Comparison of ENCODE assay signal across 26 cellular contexts in the genomic region with DNA sequence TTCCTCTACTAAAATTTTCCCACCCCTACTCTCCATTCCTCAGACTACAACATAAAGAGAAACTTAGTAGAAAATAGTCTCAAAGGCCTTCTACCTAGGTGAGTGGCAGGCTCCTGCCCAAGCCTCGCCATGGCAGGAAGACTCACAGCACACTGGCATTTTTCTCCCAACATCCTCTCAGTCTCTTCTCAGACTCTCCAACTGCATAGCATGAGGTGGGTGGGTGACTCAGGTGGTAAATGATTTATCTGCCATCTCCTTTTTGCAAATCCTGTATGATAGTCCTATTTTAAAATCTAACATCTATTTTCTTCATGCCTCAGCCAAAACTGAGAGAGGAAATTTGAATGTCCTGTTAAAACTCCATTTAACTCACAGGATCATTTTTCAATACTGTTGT. TPM values are rescaled to one million over a fixed set of nuclear protein-coding genes. Genes with fewer than 3 reads are reported as not detected.
DNase-seq lines count a peak whose midpoint lies in the region; ATAC-seq, FAIRE-seq and TF ChIP-seq lines count a peak whose summit lies in the region.
"Had no signal": no experiment of that assay in that cellular context is flagged by ENCODE, and none has a peak within 500 bp of the region (broad histone marks: within the 10 kb centered on the region; RNA-seq: fewer than 3 reads in every experiment).

No MANE protein-coding gene starts in this region.

- H3K9me3 ChIP-seq in esophagus muscularis mucosa: no peaks in the 10 kb centered on the region
- H3K9me3 ChIP-seq: BE2C; BLaER1 treated with 17β-estradiol and CSF1 and Interleukin-3, amounts not matched to agents 10 nM and 100 nM had no signal

- H3K27me3 ChIP-seq in esophagus muscularis mucosa: no peaks in the 10 kb centered on the region
- H3K27me3 ChIP-seq: BE2C; BLaER1 treated with 17β-estradiol and CSF1 and Interleukin-3, amounts not matched to agents 10 nM and 100 nM had no signal

- H3K27me3 Mint-ChIP-seq in stimulated activated naive B cell treated with anti-CD40 and anti-IgM and Interleukin-4, amounts not matched to agents 10 μg/mL and 1 μg/mL and 100 μg/mL, for 72 hours: no peaks in the 10 kb centered on the region
- H3K27me3 Mint-ChIP-seq: CD4-positive, alpha-beta T cell; CD8-positive, alpha-beta memory T cell had no signal

- intact Hi-C loops in esophagus muscularis mucosa (cut with DNase I): no loop called here

- TF ChIP-seq POLR2A in esophagus muscularis mucosa (IDR thresholded peaks at IDR 0.05; ENCODE audit: low read depth): no peak

- peaks cover 0 to 14% (median 8%) of the 10 kb centered on the region in 4 donors for H3K4me1 ChIP-seq in esophagus muscularis mucosa
- H3K4me1 ChIP-seq: BE2C; BLaER1 treated with 17β-estradiol and CSF1 and Interleukin-3, amounts not matched to agents 10 nM and 100 nM had no signal

- no peak for ATAC-seq in stimulated activated naive B cell treated with anti-CD40 and anti-IgM and Interleukin-4, amounts not matched to agents 10 μg/mL and 1 μg/mL and 100 μg/mL, for 72 hours (replicated peaks)
- ATAC-seq: GM12878 had no signal

- peaks cover 2 to 11% of the 10 kb centered on the region in 2 donors for H3K9me3 Mint-ChIP-seq in stimulated activated naive B cell treated with anti-CD40 and anti-IgM and Interleukin-4, amounts not matched to agents 10 μg/mL and 1 μg/mL and 100 μg/mL, for 72 hours
- H3K9me3 Mint-ChIP-seq: CD4-positive, alpha-beta T cell had no signal

- FAIRE-seq in RCC 7860 (lab: Jason Lieb, UNC): no peak
- FAIRE-seq: A204.1, D721Med, GM12878, GM19239, H54 had no signal

- TF ChIP-seq CTCF in esophagus muscularis mucosa (IDR thresholded peaks at IDR 0.05): no peak

- no peak overlapping the region for H3K27ac ChIP-seq in esophagus muscularis mucosa (replicated peaks in 1 of 4)
- H3K27ac ChIP-seq in substantia nigra (ENCODE audit: low read depth, low read length, poor library complexity, severe bottlenecking): no peak overlapping the region
- H3K27ac ChIP-seq: 22Rv1; BLaER1 treated with 17β-estradiol and CSF1 and Interleukin-3, amounts not matched to agents 10 nM and 100 nM; GM23248 had no signal

- WGBS in esophagus muscularis mucosa: 88% methylated on average over 1 of the region's 1 CpG

- no peaks in the 10 kb centered on the region for H3K36me3 Mint-ChIP-seq in stimulated activated naive B cell treated with anti-CD40 and anti-IgM and Interleukin-4, amounts not matched to agents 10 μg/mL and 1 μg/mL and 100 μg/mL, for 72 hours
- H3K36me3 Mint-ChIP-seq: CD14-positive monocyte; CD8-positive, alpha-beta memory T cell had no signal

- H3K36me3 ChIP-seq in esophagus muscularis mucosa: no peaks in the 10 kb centered on the region
- H3K36me3 ChIP-seq: BE2C; BLaER1 treated with 17β-estradiol and CSF1 and Interleukin-3, amounts not matched to agents 10 nM and 100 nM had no signal

- DNase-seq in ACHN (peak; percentile 33), RCC 7860 (ENCODE audit: low spot score) (peak; percentile 17), esophagus muscularis mucosa (ENCODE audit: extremely low spot score) (peak; percentile 60), kidney tubule cell (ENCODE audit: low spot score) (peak; percentile 74), T-helper 9 cell (no peak), substantia nigra (lab: John Stamatoyannopoulos, UW) (no peak), foreskin melanocyte (no peak)
- DNase-seq in stimulated activated naive B cell treated with anti-CD40 and anti-IgM and Interleukin-4, amounts not matched to agents 10 μg/mL and 1 μg/mL and 100 μg/mL, for 72 hours: no peak
- DNase-seq: AML-193; BE2C; CD4-positive, alpha-beta T cell; CD8-positive, alpha-beta memory T cell; DMS 273 treated with DMSO at 0.1 percent for 48 hours; DMS79; EL; GDM1; GM23248; HCEC 1CT had no signal

- no peak for TF ChIP-seq EP300 in esophagus muscularis mucosa (IDR thresholded peaks at IDR 0.05)

- H3K4me3 Mint-ChIP-seq in stimulated activated naive B cell treated with anti-CD40 and anti-IgM and Interleukin-4, amounts not matched to agents 10 μg/mL and 1 μg/mL and 100 μg/mL, for 72 hours: no peak overlapping the region
- H3K4me3 Mint-ChIP-seq: CD14-positive monocyte; CD4-positive, alpha-beta T cell; CD8-positive, alpha-beta memory T cell had no signal

- no peak overlapping the region for H3K4me3 ChIP-seq in esophagus muscularis mucosa
- H3K4me3 ChIP-seq: BLaER1 treated with 17β-estradiol and CSF1 and Interleukin-3, amounts not matched to agents 10 nM and 100 nM; GM12878; GM23248 had no signal

- no peaks in the 10 kb centered on the region for H3K4me1 Mint-ChIP-seq in stimulated activated naive B cell treated with anti-CD40 and anti-IgM and Interleukin-4, amounts not matched to agents 10 μg/mL and 1 μg/mL and 100 μg/mL, for 72 hours
- H3K4me1 Mint-ChIP-seq: CD14-positive monocyte; CD8-positive, alpha-beta memory T cell had no signal

- H3K27ac Mint-ChIP-seq in stimulated activated naive B cell treated with anti-CD40 and anti-IgM and Interleukin-4, amounts not matched to agents 10 μg/mL and 1 μg/mL and 100 μg/mL, for 72 hours: no peak overlapping the region
- H3K27ac Mint-ChIP-seq: CD14-positive monocyte; CD4-positive, alpha-beta T cell; CD8-positive, alpha-beta memory T cell had no signal

- in situ Hi-C loops in ACHN (cut with HindIII; ENCODE audit: low pct_ligation_motif_present, low pct_unique_long_range_greater_than_20kb, low sequenced_read_pairs): no loop called here

RNA-seq across cellular contexts. Expression of a gene that starts 33.5 kb away (rescaled TPM):
- total RNA-seq in esophagus muscularis mucosa: 1 to 10 TPM in 2 of 4 donors, under 1 TPM in 2; 0.63 to 1.2 (median 0.93) TPM
- total RNA-seq: CD4-positive, alpha-beta T cell; CD8-positive, alpha-beta memory T cell had no signal

Comparison
In these comparisons a context has a peak if more than half of its experiments do, and no peak if none do; other contexts are left out.
1. DNase-seq: peak in ACHN (single experiment), RCC 7860 (single experiment), esophagus muscularis mucosa (single experiment) and kidney tubule cell (single experiment); none in T-helper 9 cell (single experiment), substantia nigra (0 of 49), stimulated activated naive B cell treated with anti-CD40 and anti-IgM and Interleukin-4, amounts not matched to agents 10 μg/mL and 1 μg/mL and 100 μg/mL, for 72 hours (single experiment) and foreskin melanocyte (single experiment).